Comparison of ENCODE assay signal across 1 cellular context in genomic region chr10:44786451-44786850, GRCh38.
TF ChIP-seq lines count a peak whose summit lies in the region.

No MANE protein-coding gene starts in this region.

TF ChIP-seq in GM23338, 12 proteins besides CTCF, POLR2A, EP300 and RAD21 (continued from another document):
- TF ChIP-seq, protein P1, sequence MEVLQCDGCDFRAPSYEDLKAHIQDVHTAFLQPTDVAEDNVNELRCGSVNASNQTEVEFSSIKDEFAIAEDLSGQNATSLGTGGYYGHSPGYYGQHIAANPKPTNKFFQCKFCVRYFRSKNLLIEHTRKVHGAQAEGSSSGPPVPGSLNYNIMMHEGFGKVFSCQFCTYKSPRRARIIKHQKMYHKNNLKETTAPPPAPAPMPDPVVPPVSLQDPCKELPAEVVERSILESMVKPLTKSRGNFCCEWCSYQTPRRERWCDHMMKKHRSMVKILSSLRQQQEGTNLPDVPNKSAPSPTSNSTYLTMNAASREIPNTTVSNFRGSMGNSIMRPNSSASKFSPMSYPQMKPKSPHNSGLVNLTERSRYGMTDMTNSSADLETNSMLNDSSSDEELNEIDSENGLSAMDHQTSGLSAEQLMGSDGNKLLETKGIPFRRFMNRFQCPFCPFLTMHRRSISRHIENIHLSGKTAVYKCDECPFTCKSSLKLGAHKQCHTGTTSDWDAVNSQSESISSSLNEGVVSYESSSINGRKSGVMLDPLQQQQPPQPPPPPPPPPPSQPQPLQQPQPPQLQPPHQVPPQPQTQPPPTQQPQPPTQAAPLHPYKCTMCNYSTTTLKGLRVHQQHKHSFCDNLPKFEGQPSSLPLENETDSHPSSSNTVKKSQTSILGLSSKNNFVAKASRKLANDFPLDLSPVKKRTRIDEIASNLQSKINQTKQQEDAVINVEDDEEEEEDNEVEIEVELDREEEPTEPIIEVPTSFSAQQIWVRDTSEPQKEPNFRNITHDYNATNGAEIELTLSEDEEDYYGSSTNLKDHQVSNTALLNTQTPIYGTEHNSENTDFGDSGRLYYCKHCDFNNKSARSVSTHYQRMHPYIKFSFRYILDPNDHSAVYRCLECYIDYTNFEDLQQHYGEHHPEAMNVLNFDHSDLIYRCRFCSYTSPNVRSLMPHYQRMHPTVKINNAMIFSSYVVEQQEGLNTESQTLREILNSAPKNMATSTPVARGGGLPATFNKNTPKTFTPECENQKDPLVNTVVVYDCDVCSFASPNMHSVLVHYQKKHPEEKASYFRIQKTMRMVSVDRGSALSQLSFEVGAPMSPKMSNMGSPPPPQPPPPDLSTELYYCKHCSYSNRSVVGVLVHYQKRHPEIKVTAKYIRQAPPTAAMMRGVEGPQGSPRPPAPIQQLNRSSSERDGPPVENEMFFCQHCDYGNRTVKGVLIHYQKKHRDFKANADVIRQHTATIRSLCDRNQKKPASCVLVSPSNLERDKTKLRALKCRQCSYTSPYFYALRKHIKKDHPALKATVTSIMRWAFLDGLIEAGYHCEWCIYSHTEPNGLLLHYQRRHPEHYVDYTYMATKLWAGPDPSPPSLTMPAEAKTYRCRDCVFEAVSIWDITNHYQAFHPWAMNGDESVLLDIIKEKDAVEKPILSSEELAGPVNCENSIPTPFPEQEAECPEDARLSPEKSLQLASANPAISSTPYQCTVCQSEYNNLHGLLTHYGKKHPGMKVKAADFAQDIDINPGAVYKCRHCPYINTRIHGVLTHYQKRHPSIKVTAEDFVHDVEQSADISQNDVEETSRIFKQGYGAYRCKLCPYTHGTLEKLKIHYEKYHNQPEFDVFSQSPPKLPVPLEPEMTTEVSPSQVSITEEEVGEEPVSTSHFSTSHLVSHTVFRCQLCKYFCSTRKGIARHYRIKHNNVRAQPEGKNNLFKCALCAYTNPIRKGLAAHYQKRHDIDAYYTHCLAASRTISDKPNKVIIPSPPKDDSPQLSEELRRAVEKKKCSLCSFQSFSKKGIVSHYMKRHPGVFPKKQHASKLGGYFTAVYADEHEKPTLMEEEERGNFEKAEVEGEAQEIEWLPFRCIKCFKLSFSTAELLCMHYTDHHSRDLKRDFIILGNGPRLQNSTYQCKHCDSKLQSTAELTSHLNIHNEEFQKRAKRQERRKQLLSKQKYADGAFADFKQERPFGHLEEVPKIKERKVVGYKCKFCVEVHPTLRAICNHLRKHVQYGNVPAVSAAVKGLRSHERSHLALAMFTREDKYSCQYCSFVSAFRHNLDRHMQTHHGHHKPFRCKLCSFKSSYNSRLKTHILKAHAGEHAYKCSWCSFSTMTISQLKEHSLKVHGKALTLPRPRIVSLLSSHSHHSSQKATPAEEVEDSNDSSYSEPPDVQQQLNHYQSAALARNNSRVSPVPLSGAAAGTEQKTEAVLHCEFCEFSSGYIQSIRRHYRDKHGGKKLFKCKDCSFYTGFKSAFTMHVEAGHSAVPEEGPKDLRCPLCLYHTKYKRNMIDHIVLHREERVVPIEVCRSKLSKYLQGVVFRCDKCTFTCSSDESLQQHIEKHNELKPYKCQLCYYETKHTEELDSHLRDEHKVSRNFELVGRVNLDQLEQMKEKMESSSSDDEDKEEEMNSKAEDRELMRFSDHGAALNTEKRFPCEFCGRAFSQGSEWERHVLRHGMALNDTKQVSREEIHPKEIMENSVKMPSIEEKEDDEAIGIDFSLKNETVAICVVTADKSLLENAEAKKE (CRISPR knock-in tag; IDR thresholded peaks at IDR 0.05): no peak
- TF ChIP-seq STAT1 (IDR thresholded peaks at IDR 0.05; ENCODE audit: unreplicated experiment): no peak
- TF ChIP-seq EZH2phosphoT487 (IDR thresholded peaks at IDR 0.05; ENCODE audit: unreplicated experiment): no peak
- TF ChIP-seq ETS1 (IDR thresholded peaks at IDR 0.05): no peak
